In genomic region chr1:155871390-155871789, GRCh38 we compare ENCODE assay signal across 10 cellular contexts. TPM values are rescaled to one million over a fixed set of nuclear protein-coding genes. Genes with fewer than 3 reads are reported as not detected.
A peak's percentile ranks its signal among the peaks of the same experiment; 100 is the strongest.
DNase-seq lines count a peak whose midpoint lies in the region; ATAC-seq lines count a peak whose summit lies in the region.
"Had no signal": no experiment of that assay in that cellular context is flagged by ENCODE, and none has a peak within 500 bp of the region (broad histone marks: within the 10 kb centered on the region; RNA-seq: fewer than 3 reads in every experiment).

No MANE protein-coding gene starts in this region.

- no peak overlapping the region for H3K4me2 ChIP-seq in mesenchymal stem cell (ENCODE audit: low read length, poor library complexity, severe bottlenecking)
- H3K4me2 ChIP-seq: BLaER1 treated with 17β-estradiol and CSF1 and Interleukin-3, amounts not matched to agents 10 nM and 100 nM had no signal

- H2AFZ ChIP-seq in mesenchymal stem cell (ENCODE audit: low read depth, low read length), result no peak overlapping the region

- H3K9ac ChIP-seq in mesenchymal stem cell (ENCODE audit: low read length), result no peak overlapping the region

- H4K91ac ChIP-seq in mesenchymal stem cell (ENCODE audit: low read length), result peak overlapping the region; percentile 21

- no peak for ATAC-seq in HG03354 (IDR thresholded peaks at IDR 0.05; ENCODE audit: poor library complexity, severe bottlenecking, unreplicated experiment)

- WGBS in mesenchymal stem cell, result 78% methylated on average over 1 of the region's 1 CpG

- no peak overlapping the region for H2BK120ac ChIP-seq in mesenchymal stem cell (ENCODE audit: low read depth, low read length)

- no peak overlapping the region for H3K27ac ChIP-seq in mesenchymal stem cell (ENCODE audit: low read length, poor library complexity, severe bottlenecking)
- H3K27ac ChIP-seq: BLaER1 treated with 17β-estradiol and CSF1 and Interleukin-3, amounts not matched to agents 10 nM and 100 nM had no signal

- peaks cover 4% of the 10 kb centered on the region for H3K4me1 ChIP-seq in mesenchymal stem cell (ENCODE audit: control insufficient read depth, insufficient read depth, low read depth, low read length)
- H3K4me1 ChIP-seq: BLaER1 treated with 17β-estradiol and CSF1 and Interleukin-3, amounts not matched to agents 10 nM and 100 nM had no signal

- H3K36me3 ChIP-seq in mesenchymal stem cell (ENCODE audit: control insufficient read depth in 1 of 2, insufficient read depth in 2 of 2, low read depth in 1 of 2, low read length in 2 of 2), result peaks cover 0 to 30% of the 10 kb centered on the region in 2 experiments

- H2AK5ac ChIP-seq in mesenchymal stem cell (ENCODE audit: low read length, severe bottlenecking), result no peak overlapping the region

- no peak overlapping the region for H3K4me3 ChIP-seq in mesenchymal stem cell (ENCODE audit: insufficient read depth in 1 of 2, low read depth in 1 of 2, low read length in 2 of 2)
- H3K4me3 ChIP-seq: BLaER1 treated with 17β-estradiol and CSF1 and Interleukin-3, amounts not matched to agents 10 nM and 100 nM had no signal

- H3K4ac ChIP-seq in mesenchymal stem cell (ENCODE audit: low read depth in 1 of 2, low read length in 2 of 2), result no peak overlapping the region

- no peak overlapping the region for H2BK15ac ChIP-seq in mesenchymal stem cell (ENCODE audit: low read depth, poor library complexity, severe bottlenecking)

- H3K18ac ChIP-seq in mesenchymal stem cell (ENCODE audit: low read depth in 1 of 2, low read length in 2 of 2), result no peak overlapping the region

- H3K9me3 ChIP-seq in mesenchymal stem cell (ENCODE audit: control insufficient read depth, low read length), result no peaks in the 10 kb centered on the region
- H3K9me3 ChIP-seq: BLaER1 treated with 17β-estradiol and CSF1 and Interleukin-3, amounts not matched to agents 10 nM and 100 nM had no signal

- H2BK12ac ChIP-seq in mesenchymal stem cell (ENCODE audit: low read length in 2 of 2), result no peak overlapping the region

- no peaks in the 10 kb centered on the region for H3K79me1 ChIP-seq in mesenchymal stem cell (replicated peaks; ENCODE audit: low read length, poor library complexity, severe bottlenecking)

- H3K14ac ChIP-seq in mesenchymal stem cell (ENCODE audit: low read length in 2 of 2), result no peak overlapping the region

- DNase-seq in COLO668 (lab: John Stamatoyannopoulos, UW; ENCODE audit: unreplicated experiment), result peak; percentile 45
- peak; percentile 37 for DNase-seq in NCI-H2171 (lab: John Stamatoyannopoulos, UW)
- peak; percentile 57 to 78 for DNase-seq in cerebellar nuclear complex (lab: John Stamatoyannopoulos, UW)
- DNase-seq in mesenchymal stem cell, result no peak
- DNase-seq in Kasumi-1 (lab: John Stamatoyannopoulos, UW), result no peak
- no peak for DNase-seq in stimulated activated CD4-positive, alpha-beta T cell treated with anti-CD3 and anti-CD28 coated beads, Interleukin-1b, Interleukin-23, amount 100 ng/mL, for 48 hours
- DNase-seq in H4 (ENCODE audit: low spot score), result no peak
- DNase-seq: stimulated activated naive CD4-positive, alpha-beta T cell treated with Interleukin-2 at 50 U/mL for 16 hours had no signal

- H3K23ac ChIP-seq in mesenchymal stem cell (ENCODE audit: low read length in 2 of 2), result no peak overlapping the region

- no peak overlapping the region for H4K8ac ChIP-seq in mesenchymal stem cell (ENCODE audit: low read length)

- H3K27me3 ChIP-seq in mesenchymal stem cell (ENCODE audit: control insufficient read depth in 1 of 2, insufficient read depth in 1 of 2, low read length in 2 of 2), result no peaks in the 10 kb centered on the region
- H3K27me3 ChIP-seq: BLaER1 treated with 17β-estradiol and CSF1 and Interleukin-3, amounts not matched to agents 10 nM and 100 nM had no signal

- no peak overlapping the region for H2BK5ac ChIP-seq in mesenchymal stem cell (ENCODE audit: low read depth, low read length, poor library complexity, severe bottlenecking)

RNA-seq across cellular contexts. Expression of gene SYT11, which starts 12.0 kb away (rescaled TPM):
- polyA plus RNA-seq in mesenchymal stem cell (2013, experiment 1 of 2), result 4.0 TPM
- 3.9 TPM for polyA plus RNA-seq in mesenchymal stem cell (2013, experiment 2 of 2)
- total RNA-seq in H4 (2014; rRNA removed; shearing (Covaris generic)), result 2.9 and 3.4 TPM in 2 replicates

RNA-seq across cellular contexts. Expression of gene GON4L, which starts 14.4 kb away (rescaled TPM):
- polyA plus RNA-seq in mesenchymal stem cell (2013, experiment 1 of 2), result 15.9 TPM
- 14.2 TPM for polyA plus RNA-seq in mesenchymal stem cell (2013, experiment 2 of 2)
- total RNA-seq in H4 (2014; rRNA removed; shearing (Covaris generic)), result 7.1 and 11.0 TPM in 2 replicates

RNA-seq across cellular contexts. Expression of gene RIT1, which starts 39.8 kb away (rescaled TPM):
- polyA plus RNA-seq in mesenchymal stem cell (2013, experiment 1 of 2), result 33.9 TPM
- 33.9 TPM for polyA plus RNA-seq in mesenchymal stem cell (2013, experiment 2 of 2)
- total RNA-seq in H4 (2014; rRNA removed; shearing (Covaris generic)), result 45.8 and 46.5 TPM in 2 replicates

Comparison
In these comparisons a context has a peak if more than half of its experiments do, and no peak if none do; other contexts are left out.
1. DNase-seq: peak in COLO668 (single experiment), NCI-H2171 (single experiment) and cerebellar nuclear complex (2 of 2); none in mesenchymal stem cell (single experiment), Kasumi-1 (0 of 2), stimulated activated CD4-positive, alpha-beta T cell treated with anti-CD3 and anti-CD28 coated beads, Interleukin-1b, Interleukin-23, amount 100 ng/mL, for 48 hours (single experiment) and H4 (single experiment).